Comparison of ENCODE assay signal across 35 cellular contexts in the genomic region with DNA sequence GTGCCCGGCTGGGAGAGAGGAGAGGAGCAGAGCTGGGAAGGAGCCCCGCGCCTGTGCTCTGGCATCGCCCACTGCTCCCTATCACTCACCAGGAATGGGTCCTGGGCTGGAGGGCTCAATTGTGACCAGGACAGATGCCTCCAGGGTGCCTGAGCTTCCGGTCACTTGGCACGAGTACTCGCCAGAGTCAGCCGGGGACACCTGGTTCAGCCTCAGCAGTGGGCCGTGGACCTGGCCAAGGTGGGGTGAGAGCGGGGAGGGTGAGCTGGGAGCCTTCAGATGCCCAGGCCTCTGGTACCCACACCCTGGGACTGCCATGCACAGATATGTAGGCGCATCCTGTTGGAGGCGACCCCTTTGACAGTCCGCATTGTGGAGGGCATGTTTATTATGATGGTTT. TPM values are rescaled to one million over a fixed set of nuclear protein-coding genes. Genes with fewer than 3 reads are reported as not detected.
"Had no signal": no experiment of that assay in that cellular context is flagged by ENCODE, and none has a peak within 500 bp of the region (broad histone marks: within the 10 kb centered on the region; RNA-seq: fewer than 3 reads in every experiment).

No MANE protein-coding gene starts in this region.

- H3K27ac ChIP-seq: body of pancreas, brain microvascular endothelial cell, breast epithelium, VCaP had no signal

- H3K4me1 Mint-ChIP-seq: activated B cell treated with CpG ODN at 0.5 μM for 24 hours; activated CD4-positive, alpha-beta T cell treated with anti-CD3 and anti-CD28 coated beads, Interleukin-2, amount 10 ng/mL, durations not matched to agents 24 days and 14 days; activated naive CD4-positive, alpha-beta T cell treated with anti-CD3 and anti-CD28 coated beads, Interleukin-2, amount 10 ng/mL, durations not matched to agents 7 days and 5 days; activated naive CD4-positive, alpha-beta T cell treated with anti-CD3 and anti-CD28 coated beads, Interleukin-2, amount 50 U/mL, for 24 hours; activated naive CD8-positive, alpha-beta T cell treated with anti-CD3 and anti-CD28 coated beads, Interleukin-2, amount 10 ng/mL, durations not matched to agents 7 days and 5 days; activated naive CD8-positive, alpha-beta T cell treated with anti-CD3 and anti-CD28 coated beads, Interleukin-2, amount 50 U/mL, for 24 hours had no signal

- H3K27me3 Mint-ChIP-seq: activated B cell treated with CpG ODN at 0.5 μM for 24 hours; activated CD4-positive, alpha-beta memory T cell treated with anti-CD3 and anti-CD28 coated beads for 36 hours; activated CD4-positive, alpha-beta T cell treated with anti-CD3 and anti-CD28 coated beads, Interleukin-2, amount 10 ng/mL, durations not matched to agents 24 days and 14 days; activated CD8-positive, alpha-beta T cell treated with anti-CD3 and anti-CD28 coated beads for 36 hours; activated naive CD4-positive, alpha-beta T cell treated with anti-CD3 and anti-CD28 coated beads, Interleukin-2, amount 10 ng/mL, durations not matched to agents 7 days and 5 days; activated naive CD4-positive, alpha-beta T cell treated with anti-CD3 and anti-CD28 coated beads, Interleukin-2, amount 50 U/mL, for 24 hours; activated naive CD8-positive, alpha-beta T cell; activated naive CD8-positive, alpha-beta T cell treated with anti-CD3 and anti-CD28 coated beads, Interleukin-2, amount 10 ng/mL, durations not matched to agents 7 days and 5 days; activated naive CD8-positive, alpha-beta T cell treated with anti-CD3 and anti-CD28 coated beads, Interleukin-2, amount 50 U/mL, for 24 hours had no signal

- H3K9me3 ChIP-seq: body of pancreas, breast epithelium had no signal

- H3K9me3 Mint-ChIP-seq: activated B cell treated with CpG ODN at 0.5 μM for 24 hours; activated CD4-positive, alpha-beta memory T cell treated with anti-CD3 and anti-CD28 coated beads for 36 hours; activated CD4-positive, alpha-beta T cell treated with anti-CD3 and anti-CD28 coated beads, Interleukin-2, amount 10 ng/mL, durations not matched to agents 24 days and 14 days; activated CD8-positive, alpha-beta T cell treated with anti-CD3 and anti-CD28 coated beads for 36 hours; activated naive CD4-positive, alpha-beta T cell treated with anti-CD3 and anti-CD28 coated beads, Interleukin-2, amount 10 ng/mL, durations not matched to agents 7 days and 5 days; activated naive CD4-positive, alpha-beta T cell treated with anti-CD3 and anti-CD28 coated beads, Interleukin-2, amount 50 U/mL, for 24 hours; activated naive CD8-positive, alpha-beta T cell treated with anti-CD3 and anti-CD28 coated beads, Interleukin-2, amount 10 ng/mL, durations not matched to agents 7 days and 5 days; activated naive CD8-positive, alpha-beta T cell treated with anti-CD3 and anti-CD28 coated beads, Interleukin-2, amount 50 U/mL, for 24 hours; activated T-helper 2 cell treated with anti-CD3 and anti-CD28 coated beads, Interferon-gamma antibody, Interleukin-2, Interleukin-4, amounts not matched to agents 10 μg/mL and 5 μg/mL and 100 μg/mL, durations not matched to agents 14 hours and 24 hours and 36 hours; T-helper 1 cell treated with Interleukin-12 subunit alpha and Interleukin-12 subunit beta and Interleukin-4 antibody, amounts not matched to agents 30 μg/mL and 1 μg/mL, for 36 hours; T-helper 2 cell treated with Interferon-gamma antibody and Interleukin-4, amounts not matched to agents 5 μg/mL and 100 μg/mL, for 36 hours had no signal

- H3K36me3 ChIP-seq: breast epithelium had no signal

- ATAC-seq: activated CD8-positive, alpha-beta T cell treated with anti-CD3 and anti-CD28 coated beads for 36 hours; activated naive CD8-positive, alpha-beta T cell treated with anti-CD3 and anti-CD28 coated beads, Interleukin-2, amount 50 U/mL, for 24 hours; body of pancreas had no signal

- H3K4me3 Mint-ChIP-seq: activated B cell treated with CpG ODN at 0.5 μM for 24 hours; activated CD4-positive, alpha-beta memory T cell treated with anti-CD3 and anti-CD28 coated beads for 36 hours; activated CD4-positive, alpha-beta T cell treated with anti-CD3 and anti-CD28 coated beads, Interleukin-2, amount 10 ng/mL, durations not matched to agents 24 days and 14 days; activated CD8-positive, alpha-beta T cell treated with anti-CD3 and anti-CD28 coated beads for 36 hours; activated naive CD4-positive, alpha-beta T cell treated with anti-CD3 and anti-CD28 coated beads, Interleukin-2, amount 10 ng/mL, durations not matched to agents 7 days and 5 days; activated naive CD4-positive, alpha-beta T cell treated with anti-CD3 and anti-CD28 coated beads, Interleukin-2, amount 50 U/mL, for 24 hours; activated naive CD8-positive, alpha-beta T cell; activated naive CD8-positive, alpha-beta T cell treated with anti-CD3 and anti-CD28 coated beads, Interleukin-2, amount 10 ng/mL, durations not matched to agents 7 days and 5 days; activated naive CD8-positive, alpha-beta T cell treated with anti-CD3 and anti-CD28 coated beads, Interleukin-2, amount 50 U/mL, for 24 hours; T-helper 1 cell treated with Interleukin-12 subunit alpha and Interleukin-12 subunit beta and Interleukin-4 antibody, amounts not matched to agents 30 μg/mL and 1 μg/mL, for 36 hours; T-helper 2 cell treated with Interferon-gamma antibody and Interleukin-4, amounts not matched to agents 5 μg/mL and 100 μg/mL, for 36 hours had no signal

- H3K4me3 ChIP-seq: body of pancreas, breast epithelium had no signal

- H3K4me1 ChIP-seq: body of pancreas, breast epithelium had no signal

- DNase-seq: activated B cell treated with CpG ODN at 0.5 μM for 24 hours; activated CD4-positive, alpha-beta memory T cell treated with anti-CD3 and anti-CD28 coated beads for 36 hours; activated CD4-positive, alpha-beta T cell treated with anti-CD3 and anti-CD28 coated beads for 4 hours; activated CD4-positive, alpha-beta T cell treated with anti-CD3 and anti-CD28 coated beads, Interleukin-2, amount 10 ng/mL, durations not matched to agents 24 days and 14 days; activated CD4-positive, alpha-beta T cell treated with anti-CD3 and anti-CD28 coated beads, Interleukin-2, amount 50 U/mL, for 1 hour; activated CD4-positive, alpha-beta T cell treated with anti-CD3 and anti-CD28 coated beads, Interleukin-2, amount 50 U/mL, for 4 hours; activated CD4-positive, CD25-positive, alpha-beta regulatory T cell treated with anti-CD3 and anti-CD28 coated beads, Interleukin-2, amount 50 U/mL, for 72 hours; activated CD8-positive, alpha-beta T cell treated with anti-CD3 and anti-CD28 coated beads for 36 hours; activated effector memory CD4-positive, alpha-beta T cell treated with Interleukin-2 at 50 U/mL for 16 hours; activated gamma-delta T cell; activated naive CD4-positive, alpha-beta T cell treated with anti-CD3 and anti-CD28 coated beads, Interleukin-2, amount 10 ng/mL, durations not matched to agents 7 days and 5 days; activated naive CD4-positive, alpha-beta T cell treated with Interleukin-2 at 50 U/mL for 16 hours; activated naive CD8-positive, alpha-beta T cell treated with anti-CD3 and anti-CD28 coated beads, Interleukin-2, amount 10 ng/mL, durations not matched to agents 7 days and 5 days; activated naive CD8-positive, alpha-beta T cell treated with anti-CD3 and anti-CD28 coated beads, Interleukin-2, amount 50 U/mL, for 24 hours; activated T-cell treated with anti-CD3 and anti-CD28 coated beads for 4 hours; activated T-cell treated with anti-CD3 and anti-CD28 coated beads, Interleukin-2, amount 50 U/mL, for 1 hour; activated T-cell treated with anti-CD3 and anti-CD28 coated beads, Interleukin-2, amount 50 U/mL, for 48 hours; aorta; body of pancreas; brain microvascular endothelial cell; central memory CD4-positive, alpha-beta T cell; T-helper 1 cell; T-helper 2 cell; T-helper 9 cell had no signal

- H3K36me3 Mint-ChIP-seq: activated CD4-positive, alpha-beta memory T cell treated with anti-CD3 and anti-CD28 coated beads for 36 hours; activated naive CD4-positive, alpha-beta T cell treated with anti-CD3 and anti-CD28 coated beads, Interleukin-2, amount 10 ng/mL, durations not matched to agents 7 days and 5 days; activated naive CD4-positive, alpha-beta T cell treated with anti-CD3 and anti-CD28 coated beads, Interleukin-2, amount 50 U/mL, for 24 hours; activated naive CD8-positive, alpha-beta T cell; activated naive CD8-positive, alpha-beta T cell treated with anti-CD3 and anti-CD28 coated beads, Interleukin-2, amount 10 ng/mL, durations not matched to agents 7 days and 5 days had no signal

- H3K27me3 ChIP-seq: body of pancreas, brain microvascular endothelial cell, breast epithelium had no signal

- FAIRE-seq: astrocyte, TTC549 had no signal

- H3K27ac Mint-ChIP-seq: activated B cell treated with CpG ODN at 0.5 μM for 24 hours; activated CD4-positive, alpha-beta memory T cell treated with anti-CD3 and anti-CD28 coated beads for 36 hours; activated CD4-positive, alpha-beta T cell treated with anti-CD3 and anti-CD28 coated beads, Interleukin-2, amount 10 ng/mL, durations not matched to agents 24 days and 14 days; activated CD8-positive, alpha-beta T cell treated with anti-CD3 and anti-CD28 coated beads for 36 hours; activated naive CD4-positive, alpha-beta T cell treated with anti-CD3 and anti-CD28 coated beads, Interleukin-2, amount 10 ng/mL, durations not matched to agents 7 days and 5 days; activated naive CD4-positive, alpha-beta T cell treated with anti-CD3 and anti-CD28 coated beads, Interleukin-2, amount 50 U/mL, for 24 hours; activated naive CD8-positive, alpha-beta T cell; activated naive CD8-positive, alpha-beta T cell treated with anti-CD3 and anti-CD28 coated beads, Interleukin-2, amount 10 ng/mL, durations not matched to agents 7 days and 5 days; activated naive CD8-positive, alpha-beta T cell treated with anti-CD3 and anti-CD28 coated beads, Interleukin-2, amount 50 U/mL, for 24 hours; activated T-helper 2 cell treated with anti-CD3 and anti-CD28 coated beads, Interferon-gamma antibody, Interleukin-2, Interleukin-4, amounts not matched to agents 10 μg/mL and 5 μg/mL and 100 μg/mL, durations not matched to agents 14 hours and 24 hours and 36 hours; T-helper 1 cell treated with Interleukin-12 subunit alpha and Interleukin-12 subunit beta and Interleukin-4 antibody, amounts not matched to agents 30 μg/mL and 1 μg/mL, for 36 hours; T-helper 2 cell treated with Interferon-gamma antibody and Interleukin-4, amounts not matched to agents 5 μg/mL and 100 μg/mL, for 36 hours had no signal

RNA-seq across cellular contexts. Expression of gene LDLRAD2, which starts 31.1 kb away (rescaled TPM):
- total RNA-seq: activated CD4-positive, alpha-beta memory T cell treated with anti-CD3 and anti-CD28 coated beads for 36 hours; activated CD8-positive, alpha-beta memory T cell treated with anti-CD3 and anti-CD28 coated beads for 36 hours; activated T-helper 2 cell treated with anti-CD3 and anti-CD28 coated beads, Interferon-gamma antibody, Interleukin-2, Interleukin-4, amounts not matched to agents 10 μg/mL and 5 μg/mL and 100 μg/mL, durations not matched to agents 14 hours and 24 hours and 36 hours; cerebellum had no signal
